ENCODE assay signal across 1 cellular context in the genomic region with DNA sequence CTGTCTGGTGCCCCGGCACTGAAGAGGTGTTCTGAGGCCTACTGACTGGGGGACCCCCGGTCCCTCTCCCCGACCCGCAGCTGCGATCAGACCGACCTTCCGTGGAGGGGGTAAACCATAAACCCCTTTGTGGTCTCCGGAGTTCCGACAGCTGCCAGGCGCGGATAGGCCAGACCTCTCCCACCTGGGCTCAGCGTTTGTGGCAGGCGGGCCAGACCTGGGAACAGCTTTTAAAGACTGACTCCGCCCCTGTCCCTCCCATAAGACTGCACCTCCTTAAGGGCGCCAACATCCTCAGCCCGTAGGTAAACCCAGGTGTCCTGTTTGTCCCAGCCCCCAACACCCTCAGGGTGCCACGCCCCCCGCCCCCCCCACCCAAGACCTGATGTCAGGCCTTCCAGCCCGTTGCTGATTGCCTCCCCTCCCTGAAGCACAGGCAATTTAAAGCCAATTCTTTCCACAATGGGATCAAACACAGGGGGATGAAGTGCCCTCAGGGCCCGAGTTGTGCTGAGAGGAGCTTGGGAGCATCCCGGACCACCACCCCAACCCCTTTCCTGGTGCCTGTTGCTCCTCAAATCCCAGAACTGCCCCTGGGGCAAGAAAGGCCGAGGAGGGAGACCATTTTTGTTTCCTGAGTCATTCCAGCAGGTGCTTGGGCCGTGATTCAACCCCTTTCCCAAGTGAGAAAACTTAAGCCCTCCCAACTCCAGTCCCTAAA.
A peak's percentile ranks its signal among the peaks of the same experiment; 100 is the strongest.
TF ChIP-seq lines count a peak whose summit lies in the region.

A gene (minus strand): TSS at position 204 of the 721 bp plus-strand sequence. CDS start 418 bp downstream, outside the sequence.

TF ChIP-seq in K562, 482 proteins besides CTCF, POLR2A, EP300 and RAD21:
- TF ChIP-seq SPI1 (IDR thresholded peaks at IDR 0.05; ENCODE audit: borderline replicate concordance, low read depth, low read length), result no peak
- TF ChIP-seq POLR2G (IDR thresholded peaks at IDR 0.05; ENCODE audit: low read depth, low read length), result peak; percentile 11
- no peak for TF ChIP-seq ELF4 (CRISPR knock-in tag; IDR thresholded peaks at IDR 0.05)
- TF ChIP-seq CEBPB (tag; IDR thresholded peaks at IDR 0.05), result no peak
- TF ChIP-seq, protein P1, sequence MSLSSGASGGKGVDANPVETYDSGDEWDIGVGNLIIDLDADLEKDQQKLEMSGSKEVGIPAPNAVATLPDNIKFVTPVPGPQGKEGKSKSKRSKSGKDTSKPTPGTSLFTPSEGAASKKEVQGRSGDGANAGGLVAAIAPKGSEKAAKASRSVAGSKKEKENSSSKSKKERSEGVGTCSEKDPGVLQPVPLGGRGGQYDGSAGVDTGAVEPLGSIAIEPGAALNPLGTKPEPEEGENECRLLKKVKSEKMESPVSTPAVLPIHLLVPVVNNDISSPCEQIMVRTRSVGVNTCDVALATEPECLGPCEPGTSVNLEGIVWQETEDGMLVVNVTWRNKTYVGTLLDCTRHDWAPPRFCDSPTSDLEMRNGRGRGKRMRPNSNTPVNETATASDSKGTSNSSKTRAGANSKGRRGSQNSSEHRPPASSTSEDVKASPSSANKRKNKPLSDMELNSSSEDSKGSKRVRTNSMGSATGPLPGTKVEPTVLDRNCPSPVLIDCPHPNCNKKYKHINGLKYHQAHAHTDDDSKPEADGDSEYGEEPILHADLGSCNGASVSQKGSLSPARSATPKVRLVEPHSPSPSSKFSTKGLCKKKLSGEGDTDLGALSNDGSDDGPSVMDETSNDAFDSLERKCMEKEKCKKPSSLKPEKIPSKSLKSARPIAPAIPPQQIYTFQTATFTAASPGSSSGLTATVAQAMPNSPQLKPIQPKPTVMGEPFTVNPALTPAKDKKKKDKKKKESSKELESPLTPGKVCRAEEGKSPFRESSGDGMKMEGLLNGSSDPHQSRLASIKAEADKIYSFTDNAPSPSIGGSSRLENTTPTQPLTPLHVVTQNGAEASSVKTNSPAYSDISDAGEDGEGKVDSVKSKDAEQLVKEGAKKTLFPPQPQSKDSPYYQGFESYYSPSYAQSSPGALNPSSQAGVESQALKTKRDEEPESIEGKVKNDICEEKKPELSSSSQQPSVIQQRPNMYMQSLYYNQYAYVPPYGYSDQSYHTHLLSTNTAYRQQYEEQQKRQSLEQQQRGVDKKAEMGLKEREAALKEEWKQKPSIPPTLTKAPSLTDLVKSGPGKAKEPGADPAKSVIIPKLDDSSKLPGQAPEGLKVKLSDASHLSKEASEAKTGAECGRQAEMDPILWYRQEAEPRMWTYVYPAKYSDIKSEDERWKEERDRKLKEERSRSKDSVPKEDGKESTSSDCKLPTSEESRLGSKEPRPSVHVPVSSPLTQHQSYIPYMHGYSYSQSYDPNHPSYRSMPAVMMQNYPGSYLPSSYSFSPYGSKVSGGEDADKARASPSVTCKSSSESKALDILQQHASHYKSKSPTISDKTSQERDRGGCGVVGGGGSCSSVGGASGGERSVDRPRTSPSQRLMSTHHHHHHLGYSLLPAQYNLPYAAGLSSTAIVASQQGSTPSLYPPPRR (CRISPR knock-in tag; IDR thresholded peaks at IDR 0.05; ENCODE audit: borderline replicate concordance), result no peak
- no peak for TF ChIP-seq ZNF444 (CRISPR knock-in tag; IDR thresholded peaks at IDR 0.05)
- TF ChIP-seq, protein P2, sequence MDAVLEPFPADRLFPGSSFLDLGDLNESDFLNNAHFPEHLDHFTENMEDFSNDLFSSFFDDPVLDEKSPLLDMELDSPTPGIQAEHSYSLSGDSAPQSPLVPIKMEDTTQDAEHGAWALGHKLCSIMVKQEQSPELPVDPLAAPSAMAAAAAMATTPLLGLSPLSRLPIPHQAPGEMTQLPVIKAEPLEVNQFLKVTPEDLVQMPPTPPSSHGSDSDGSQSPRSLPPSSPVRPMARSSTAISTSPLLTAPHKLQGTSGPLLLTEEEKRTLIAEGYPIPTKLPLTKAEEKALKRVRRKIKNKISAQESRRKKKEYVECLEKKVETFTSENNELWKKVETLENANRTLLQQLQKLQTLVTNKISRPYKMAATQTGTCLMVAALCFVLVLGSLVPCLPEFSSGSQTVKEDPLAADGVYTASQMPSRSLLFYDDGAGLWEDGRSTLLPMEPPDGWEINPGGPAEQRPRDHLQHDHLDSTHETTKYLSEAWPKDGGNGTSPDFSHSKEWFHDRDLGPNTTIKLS (IDR thresholded peaks at IDR 0.05; ENCODE audit: borderline replicate concordance, low read depth), result no peak
- TF ChIP-seq FIP1L1 (IDR thresholded peaks at IDR 0.05; ENCODE audit: low read depth, low read length, poor library complexity, severe bottlenecking), result no peak
- TF ChIP-seq, protein P3, sequence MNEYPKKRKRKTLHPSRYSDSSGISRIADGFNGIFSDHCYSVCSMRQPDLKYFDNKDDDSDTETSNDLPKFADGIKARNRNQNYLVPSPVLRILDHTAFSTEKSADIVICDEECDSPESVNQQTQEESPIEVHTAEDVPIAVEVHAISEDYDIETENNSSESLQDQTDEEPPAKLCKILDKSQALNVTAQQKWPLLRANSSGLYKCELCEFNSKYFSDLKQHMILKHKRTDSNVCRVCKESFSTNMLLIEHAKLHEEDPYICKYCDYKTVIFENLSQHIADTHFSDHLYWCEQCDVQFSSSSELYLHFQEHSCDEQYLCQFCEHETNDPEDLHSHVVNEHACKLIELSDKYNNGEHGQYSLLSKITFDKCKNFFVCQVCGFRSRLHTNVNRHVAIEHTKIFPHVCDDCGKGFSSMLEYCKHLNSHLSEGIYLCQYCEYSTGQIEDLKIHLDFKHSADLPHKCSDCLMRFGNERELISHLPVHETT (CRISPR knock-in tag; conservative IDR thresholded peaks at IDR 0.05 in 1 of 2, IDR thresholded peaks at IDR 0.05 in 1 of 2), result no peak
